ENCODE assay signal across 21 cellular contexts in the genomic region with DNA sequence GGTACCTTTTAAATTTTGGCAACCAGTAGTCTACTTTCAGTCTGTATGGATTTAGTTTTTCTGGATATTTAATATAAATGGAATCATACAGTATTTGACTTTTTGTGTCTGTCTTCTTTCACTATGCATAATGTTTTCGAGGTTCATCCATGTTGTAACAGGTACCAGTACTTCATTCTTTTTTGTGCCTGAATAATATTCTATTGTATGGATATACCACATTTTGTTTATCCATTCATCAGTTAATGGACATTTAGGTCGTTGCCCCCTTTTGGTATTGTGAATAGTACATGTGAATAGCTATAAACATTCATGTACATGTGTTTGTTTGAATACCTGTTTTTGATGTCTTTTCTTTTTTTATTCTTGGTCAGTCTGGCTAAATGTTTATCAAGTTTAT.
"Had no signal": no experiment of that assay in that cellular context is flagged by ENCODE, and none has a peak within 500 bp of the region (broad histone marks: within the 10 kb centered on the region; RNA-seq: fewer than 3 reads in every experiment).

No MANE protein-coding gene starts in this region.

- H3K4me1 ChIP-seq: left ventricle myocardium inferior, right atrium auricular region, tibial nerve, uterus had no signal

- ATAC-seq: natural killer cell; right lobe of liver; stimulated activated effector memory CD8-positive, alpha-beta T cell treated with anti-CD3 and anti-CD28 coated beads, Interleukin-12 subunit alpha, Interleukin-12 subunit beta, amount 100 ng/mL, for 72 hours; stimulated activated naive CD8-positive, alpha-beta T cell treated with anti-CD3 and anti-CD28 coated beads, Interleukin-15, amount 100 ng/mL, for 72 hours had no signal

- H2AFZ ChIP-seq: hepatocyte had no signal

- H3K36me3 ChIP-seq: left ventricle myocardium inferior, ovary, right atrium auricular region, right lobe of liver, tibial nerve, uterus had no signal

- H3K27me3 ChIP-seq: right atrium auricular region, right lobe of liver, tibial nerve, uterus had no signal

- H3K4me3 ChIP-seq: hepatocyte, left ventricle myocardium inferior, lung, ovary, right atrium auricular region, right lobe of liver, tibial nerve, uterus had no signal

- H3K4me1 Mint-ChIP-seq: mesothelial cell of epicardium; naive B cell; nephron progenitor cell; stimulated activated effector memory CD8-positive, alpha-beta T cell treated with anti-CD3 and anti-CD28 coated beads, Interleukin-12 subunit alpha, Interleukin-12 subunit beta, amount 100 ng/mL, for 72 hours; stimulated activated naive CD8-positive, alpha-beta T cell treated with anti-CD3 and anti-CD28 coated beads, Interleukin-15, amount 100 ng/mL, for 72 hours had no signal

- H3K9me3 ChIP-seq: right lobe of liver, uterus had no signal

- H3K79me2 ChIP-seq: hepatocyte had no signal

- H3K27ac Mint-ChIP-seq: mesothelial cell of epicardium; naive B cell; natural killer cell; nephron progenitor cell; progenitor cell of endocrine pancreas; stimulated activated effector memory CD8-positive, alpha-beta T cell treated with anti-CD3 and anti-CD28 coated beads, Interleukin-12 subunit alpha, Interleukin-12 subunit beta, amount 100 ng/mL, for 72 hours; stimulated activated naive CD8-positive, alpha-beta T cell treated with anti-CD3 and anti-CD28 coated beads, Interleukin-15, amount 100 ng/mL, for 72 hours; type B pancreatic cell had no signal

- H3K4me3 Mint-ChIP-seq: mesothelial cell of epicardium; naive B cell; natural killer cell; nephron progenitor cell; stimulated activated effector memory CD8-positive, alpha-beta T cell treated with anti-CD3 and anti-CD28 coated beads, Interleukin-12 subunit alpha, Interleukin-12 subunit beta, amount 100 ng/mL, for 72 hours; stimulated activated naive CD8-positive, alpha-beta T cell treated with anti-CD3 and anti-CD28 coated beads, Interleukin-15, amount 100 ng/mL, for 72 hours; type B pancreatic cell had no signal

- H3K4me2 ChIP-seq: hepatocyte had no signal

- H3K36me3 Mint-ChIP-seq: natural killer cell; stimulated activated effector memory CD8-positive, alpha-beta T cell treated with anti-CD3 and anti-CD28 coated beads, Interleukin-12 subunit alpha, Interleukin-12 subunit beta, amount 100 ng/mL, for 72 hours; type B pancreatic cell had no signal

- DNase-seq: islet precursor cell; left ventricle myocardium inferior; mesendoderm; naive B cell; natural killer cell; nephron progenitor cell; ovary; right lobe of liver; stimulated activated CD4-positive, alpha-beta T cell treated with anti-CD3 and anti-CD28 coated beads, Interleukin-4, amount 100 ng/mL, for 24 hours; stimulated activated naive CD4-positive, alpha-beta T cell treated with Interleukin-2 at 50 U/mL for 16 hours; stimulated activated naive CD8-positive, alpha-beta T cell treated with anti-CD3 and anti-CD28 coated beads, Interleukin-15, amount 100 ng/mL, for 72 hours; substantia nigra; uterus had no signal

- H3K27me3 Mint-ChIP-seq: progenitor cell of endocrine pancreas had no signal

- H3K27ac ChIP-seq: hepatocyte, left ventricle myocardium inferior, ovary, right atrium auricular region, right lobe of liver, tibial nerve, uterus had no signal
